Comparison of ENCODE assay signal across 10 cellular contexts in genomic region chr12:12474471-12474928, GRCh38.
DNase-seq lines count a peak whose midpoint lies in the region; ATAC-seq, FAIRE-seq and TF ChIP-seq lines count a peak whose summit lies in the region.
"Had no signal": no experiment of that assay in that cellular context is flagged by ENCODE, and none has a peak within 500 bp of the region (broad histone marks: within the 10 kb centered on the region; RNA-seq: fewer than 3 reads in every experiment).

No MANE protein-coding gene starts in this region.

- H2AFZ ChIP-seq in GM12878 (ENCODE audit: control insufficient read depth, low read depth, low read length) = no peak overlapping the region; the same call in 1 of the 2 replicates

- no peak for FAIRE-seq in GM12878 (lab: Jason Lieb, UNC)
- FAIRE-seq: islet of Langerhans had no signal

- peaks cover 15 to 24% of the 10 kb centered on the region in 2 experiments for H3K36me3 ChIP-seq in GM12878 (ENCODE audit: control insufficient read depth in 2 of 2, insufficient read depth in 2 of 2, low read length in 1 of 2)
- H3K36me3 ChIP-seq in upper lobe of right lung = peaks cover 33% of the 10 kb centered on the region

- SMC1A ChIA-PET in GM12878 (lab: Charles Lee; ENCODE audit: uncharacterized antibody, unreplicated experiment) = interaction anchor here (0.7 to 4.9 kb wide), 35 partner anchors 9 to 262 kb away, joined by 3 to 75 read pairs (median 6); partner anchors contain the start of gene DUSP16

- H3K4me1 Mint-ChIP-seq in Calu3 (ENCODE audit: low read depth, unreplicated experiment) = no peaks in the 10 kb centered on the region

- no peaks in the 10 kb centered on the region for H3K9me3 Mint-ChIP-seq in Calu3 (ENCODE audit: low read depth, unreplicated experiment)

- TF ChIP-seq CTCF in GM12878 (IDR thresholded peaks at IDR 0.05 in 2 of 3, conservative IDR thresholded peaks at IDR 0.05 in 1 of 3; ENCODE audit: control insufficient read depth in 2 of 3, extremely low read depth in 1 of 3, insufficient read depth in 1 of 3, low read depth in 3 of 3, low read length in 3 of 3) (no peak), upper lobe of right lung (IDR thresholded peaks at IDR 0.05) (no peak), Calu3 (IDR thresholded peaks at IDR 0.05; ENCODE audit: unreplicated experiment) (no peak)

- H3K4me1 ChIP-seq in GM12878 (ENCODE audit: control insufficient read depth, insufficient read depth, low read length) (peaks cover 24% of the 10 kb centered on the region), upper lobe of right lung (peaks cover 5% of the 10 kb centered on the region)

- BruUV-seq in GM12878 (replicated peaks; lab: Mats Ljungman, UMichigan) = TSS peak; percentile 58
- BruUV-seq in Calu3 (replicated peaks; lab: Mats Ljungman, UMichigan) = no TSS peak

- H3K27ac Mint-ChIP-seq in Calu3 (ENCODE audit: unreplicated experiment) = no peak overlapping the region

- TF ChIP-seq EP300 in GM12878 (IDR thresholded peaks at IDR 0.05; ENCODE audit: borderline replicate concordance in 1 of 2, control insufficient read depth in 1 of 2, low read depth in 2 of 2, low read length in 2 of 2) = no peak

- no peak; the same call in 1 of the 2 replicates for TF ChIP-seq POLR2A in GM12878 (IDR thresholded peaks at IDR 0.05; ENCODE audit: low read depth, low read length)

- no peak overlapping the region for H3K4me3 ChIP-seq in GM12878
- H3K4me3 ChIP-seq in upper lobe of right lung = no peak overlapping the region
- H3K4me3 ChIP-seq: BLaER1 treated with 17β-estradiol and CSF1 and Interleukin-3, amounts not matched to agents 10 nM and 100 nM had no signal

- DNase-seq in stimulated activated CD4-positive, alpha-beta T cell treated with anti-CD3 and anti-CD28 coated beads, Interleukin-2, amount 100 ng/mL, for 24 hours = peak; percentile 46 to 51
- DNase-seq in stimulated activated CD4-positive, alpha-beta T cell treated with anti-CD3 and anti-CD28 coated beads, Interleukin-4, amount 100 ng/mL, for 4 hours = no peak
- DNase-seq in GM12878 (ENCODE audit: low read depth, low spot score) = no peak
- no peak for DNase-seq in upper lobe of right lung
- no peak for DNase-seq in hepatic stellate cell (ENCODE audit: low spot score)
- DNase-seq in Calu3 = no peak
- no peak for DNase-seq in NCI-H146 treated with DMSO at 0.1 percent for 48 hours (lab: John Stamatoyannopoulos, UW; ENCODE audit: unreplicated experiment)

- peak overlapping the region; percentile 51 for H3K4me2 ChIP-seq in GM12878 (ENCODE audit: control insufficient read depth, insufficient read depth)

- ATAC-seq in HG03442 (IDR thresholded peaks at IDR 0.05; ENCODE audit: unreplicated experiment) (peak; percentile 11), GM12878 (peak; percentile 67), upper lobe of right lung (no peak)

- intact Hi-C loops in GM12878 (cut with micrococcal nuclease; ENCODE audit: unreplicated experiment) = loop anchor here (2.0 kb wide), 3 partner anchors 88 to 98 kb away; partner anchors contain the start of gene DUSP16
- intact Hi-C loops in upper lobe of right lung (cut with DNase I) = no loop called here
- intact Hi-C loops in Calu3 (cut with micrococcal nuclease; ENCODE audit: unreplicated experiment) = no loop called here

- H3K27me3 ChIP-seq in GM12878 (replicated peaks in 1 of 2; ENCODE audit: control insufficient read depth in 2 of 2, insufficient read depth in 2 of 2, low read length in 1 of 2) (no peaks in the 10 kb centered on the region), upper lobe of right lung (no peaks in the 10 kb centered on the region)
- H3K27me3 ChIP-seq: BLaER1 treated with 17β-estradiol and CSF1 and Interleukin-3, amounts not matched to agents 10 nM and 100 nM had no signal

- H4K20me1 ChIP-seq in GM12878 (ENCODE audit: control insufficient read depth, insufficient read depth) = no peaks in the 10 kb centered on the region
- H4K20me1 ChIP-seq: BLaER1 treated with 17β-estradiol and CSF1 and Interleukin-3, amounts not matched to agents 10 nM and 100 nM had no signal

- H3K9me3 ChIP-seq in GM12878 (replicated peaks; ENCODE audit: control insufficient read depth, insufficient read depth, low read length) = no peaks in the 10 kb centered on the region; the same call in 2 of the 3 replicates
- no peaks in the 10 kb centered on the region for H3K9me3 ChIP-seq in upper lobe of right lung

- in situ Hi-C loops in GM12878 (cut with MboI) = no loop called here

- no peak for TF ChIP-seq RAD21 in GM12878 (IDR thresholded peaks at IDR 0.05; ENCODE audit: insufficient read depth, low read depth, low read length)

- H3K4me3 Mint-ChIP-seq in Calu3 (ENCODE audit: low read depth, unreplicated experiment) = no peak overlapping the region

- H3K9ac ChIP-seq in GM12878 (ENCODE audit: control insufficient read depth, insufficient read depth, low read length) = 0 out of 2 replicates have a peak overlapping the region, but pooled peaks have one; percentile 40
- H3K9ac ChIP-seq: BLaER1 treated with 17β-estradiol and CSF1 and Interleukin-3, amounts not matched to agents 10 nM and 100 nM had no signal

- WGBS in GM12878 (ENCODE audit: insufficient coverage, insufficient replicate concordance, low lambda C conversion rate, missing lambda C conversion rate) = 6% methylated on average over 8 of the region's 8 CpGs

- peaks cover 6% of the 10 kb centered on the region for H3K79me2 ChIP-seq in GM12878 (ENCODE audit: control insufficient read depth, insufficient read depth, low read length)

- H3K27ac ChIP-seq in GM12878 (ENCODE audit: control insufficient read depth, insufficient read depth) = peak overlapping the region; percentile 94
- peak overlapping the region; percentile 33 for H3K27ac ChIP-seq in upper lobe of right lung

- POLR2A ChIA-PET in GM12878 (lab: Charles Lee) = interaction anchor here (0.6 to 3.9 kb wide), 13 partner anchors 9 to 116 kb away, joined by 3 to 26 read pairs (median 5); partner anchors contain the start of gene BORCS5

- H3K27me3 Mint-ChIP-seq in Calu3 (ENCODE audit: unreplicated experiment) = no peaks in the 10 kb centered on the region

- peaks cover 9% of the 10 kb centered on the region for H3K36me3 Mint-ChIP-seq in Calu3 (ENCODE audit: insufficient read depth, unreplicated experiment)

- CTCF ChIA-PET in GM12878 (lab: Yijun Ruan, JAX) (interaction anchor here (0.6 to 7.1 kb wide), 22 partner anchors 9 to 263 kb away, joined by 3 to 47 read pairs (median 4); no protein-coding TSS in a partner anchor), Calu3 (lab: Charles Lee) (interaction anchor here (0.6 kb wide), 1 partner anchor 89 kb away, joined by 3 read pairs; no protein-coding TSS in a partner anchor)

- RAD21 ChIA-PET in GM12878 (lab: Charles Lee; ENCODE audit: unreplicated experiment) = interaction anchor here (0.7 to 6.2 kb wide), 29 partner anchors 8 to 313 kb away, joined by 3 to 68 read pairs (median 7); partner anchors contain the start of gene DUSP16

TF ChIP-seq in GM12878, 131 proteins besides CTCF, POLR2A, EP300 and RAD21 (continues in another document):
- TF ChIP-seq BCL3 (IDR thresholded peaks at IDR 0.05; ENCODE audit: borderline replicate concordance, insufficient read depth, low read depth, low read length, poor library complexity, severe bottlenecking) (no peak), ZNF592 (IDR thresholded peaks at IDR 0.05) (no peak; the same call in 1 of the 2 replicates), CBFB (IDR thresholded peaks at IDR 0.05; ENCODE audit: low read depth) (no peak), NFXL1 (IDR thresholded peaks at IDR 0.05; ENCODE audit: borderline replicate concordance) (no peak), RCOR1 (conservative IDR thresholded peaks at IDR 0.05; ENCODE audit: low read depth, low read length) (0 out of 2 replicates have a peak, but pooled peaks have one; percentile 34), SPI1 (IDR thresholded peaks at IDR 0.05; ENCODE audit: borderline replicate concordance, insufficient read depth, low read depth, low read length) (no peak), MEF2A (IDR thresholded peaks at IDR 0.05; ENCODE audit: insufficient read depth, low read depth, low read length) (no peak), HDGF (IDR thresholded peaks at IDR 0.05) (no peak), FOXK2 (IDR thresholded peaks at IDR 0.05) (no peak), ATF7 (IDR thresholded peaks at IDR 0.05; ENCODE audit: low read depth) (no peak)

Comparison
In these comparisons a context has a peak if more than half of its experiments do, and no peak if none do; other contexts are left out.
1. DNase-seq: peak in stimulated activated CD4-positive, alpha-beta T cell treated with anti-CD3 and anti-CD28 coated beads, Interleukin-2, amount 100 ng/mL, for 24 hours (2 of 2); none in stimulated activated CD4-positive, alpha-beta T cell treated with anti-CD3 and anti-CD28 coated beads, Interleukin-4, amount 100 ng/mL, for 4 hours (0 of 2), GM12878 (single experiment), upper lobe of right lung (single experiment), hepatic stellate cell (single experiment), Calu3 (single experiment) and NCI-H146 treated with DMSO at 0.1 percent for 48 hours (single experiment).